Comparison of ENCODE assay signal across 2 cellular contexts in the genomic region with DNA sequence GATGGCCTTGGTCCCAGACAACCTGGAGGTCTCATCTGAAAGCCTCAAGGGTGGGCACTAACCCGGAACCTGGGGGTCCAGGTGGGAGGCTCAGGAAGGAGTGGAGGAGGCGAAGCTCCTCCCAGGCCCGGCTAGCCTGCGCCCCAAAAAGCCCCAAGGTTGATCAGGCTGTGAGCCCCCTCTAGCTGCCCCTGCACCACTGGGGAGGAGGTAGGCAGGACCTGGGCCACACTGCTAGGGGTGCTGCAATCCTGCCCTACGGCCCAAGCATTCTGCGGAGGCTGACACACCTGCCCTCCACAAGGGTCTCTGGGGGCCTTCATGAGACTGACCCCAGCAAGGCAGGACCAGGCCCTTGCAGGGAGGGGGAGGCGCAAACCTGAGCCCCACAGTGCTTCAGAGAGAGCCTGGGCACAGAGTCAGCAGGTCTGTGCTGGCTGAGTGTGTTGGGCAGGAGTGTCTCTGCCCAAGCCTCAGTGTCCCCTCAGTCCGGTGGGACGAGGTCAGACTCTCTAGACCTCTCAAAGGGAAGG.
TF ChIP-seq lines count a peak whose summit lies in the region.

No MANE protein-coding gene starts in this region.

TF ChIP-seq in HEK293, 187 proteins besides CTCF, POLR2A, EP300 and RAD21:
- TF ChIP-seq GLIS2 (tag by site-specific recombination; IDR thresholded peaks at IDR 0.05) (0 out of 2 replicates have a peak, but pooled peaks have one; percentile 16), ZNF555 (tag by site-specific recombination; conservative IDR thresholded peaks at IDR 0.05) (no peak), ZNF514 (tag by site-specific recombination; IDR thresholded peaks at IDR 0.05) (no peak), ZNF529 (tag by site-specific recombination; IDR thresholded peaks at IDR 0.05; ENCODE audit: insufficient replicate concordance) (no peak)

TF ChIP-seq in H1, 55 proteins besides CTCF, POLR2A, EP300 and RAD21 (continued from another document):
- TF ChIP-seq SP4 (IDR thresholded peaks at IDR 0.05; ENCODE audit: low read length) = no peak
